ENCODE assay signal across 8 cellular contexts in the genomic region with DNA sequence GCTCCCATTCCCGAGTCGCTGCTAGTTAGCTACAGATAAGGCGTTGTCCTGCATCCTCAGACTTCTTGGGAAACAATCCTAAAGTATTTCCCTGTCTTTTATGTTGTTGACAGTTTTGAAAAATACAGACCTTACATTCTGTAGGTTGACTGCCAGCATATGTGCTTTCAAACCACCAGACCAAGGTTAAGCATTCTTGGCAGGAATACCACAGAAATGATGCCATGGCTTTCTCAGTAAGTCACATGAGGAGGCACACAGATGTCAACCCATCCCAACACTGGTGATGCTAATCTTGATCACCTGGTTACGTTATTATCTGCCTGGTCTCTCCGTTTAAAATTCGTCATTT. TPM values are rescaled to one million over a fixed set of nuclear protein-coding genes. Genes with fewer than 3 reads are reported as not detected.
DNase-seq lines count a peak whose midpoint lies in the region; ATAC-seq and TF ChIP-seq lines count a peak whose summit lies in the region.

No MANE protein-coding gene starts in this region.

- TF ChIP-seq POLR2A in right lobe of liver (IDR thresholded peaks at IDR 0.05): no peak

- DNase-seq in heart right ventricle: no peak
- no peak for DNase-seq in left cardiac atrium
- DNase-seq in amniotic epithelial cell (ENCODE audit: low read depth): peak; percentile 61
- no peak for DNase-seq in right lobe of liver
- DNase-seq in NCI-H1105 treated with DMSO at 0.1 percent for 48 hours (lab: John Stamatoyannopoulos, UW): no peak

- no peaks in the 10 kb centered on the region for H3K9me3 ChIP-seq in heart right ventricle
- no peaks in the 10 kb centered on the region for H3K9me3 ChIP-seq in right lobe of liver

- H3K27ac ChIP-seq in heart right ventricle (peak overlapping the region in 7 of 10 donors; percentile 81 to 94 (median 84)), right lobe of liver (no peak overlapping the region), urinary bladder (ENCODE audit: low read depth) (no peak overlapping the region)

- 22 to 27% methylated on average over 6 of the region's 6 CpGs for WGBS in heart right ventricle, 2 donors
- WGBS in right lobe of liver (ENCODE audit: insufficient coverage, low coverage, low lambda C conversion rate, missing lambda C conversion rate): 35% methylated on average over 6 of the region's 6 CpGs
- WGBS in urinary bladder: 23% methylated on average over 6 of the region's 6 CpGs

- no peak for TF ChIP-seq CTCF in heart right ventricle (IDR thresholded peaks at IDR 0.05)
- no peak for TF ChIP-seq CTCF in right lobe of liver (IDR thresholded peaks at IDR 0.05)

- ATAC-seq in heart right ventricle: no peak
- ATAC-seq in left cardiac atrium: no peak
- ATAC-seq in right lobe of liver: no peak
- no peak for ATAC-seq in HG02973 (IDR thresholded peaks at IDR 0.05; ENCODE audit: unreplicated experiment)
- no peak for ATAC-seq in HG03354 (IDR thresholded peaks at IDR 0.05; ENCODE audit: poor library complexity, severe bottlenecking, unreplicated experiment)

- H3K4me1 ChIP-seq in heart right ventricle: peaks cover 4 to 28% (median 24%) of the 10 kb centered on the region in 9 donors
- H3K4me1 ChIP-seq in right lobe of liver: peaks cover 0 to 30% (median 8%) of the 10 kb centered on the region in 4 donors
- no peaks in the 10 kb centered on the region for H3K4me1 ChIP-seq in urinary bladder (ENCODE audit: insufficient read depth)

- H3K36me3 ChIP-seq in heart right ventricle: peaks cover 0 to 46% (median 4%) of the 10 kb centered on the region in 9 donors
- H3K36me3 ChIP-seq in right lobe of liver: peaks cover 0 to 15% (median 0%) of the 10 kb centered on the region in 4 donors
- H3K36me3 ChIP-seq in urinary bladder (ENCODE audit: insufficient read depth): peaks cover 5% of the 10 kb centered on the region

- H3K4me3 ChIP-seq in heart right ventricle: peak overlapping the region; percentile 49 to 99 (median 86)
- peak overlapping the region; percentile 83 to 93 (median 86) for H3K4me3 ChIP-seq in right lobe of liver
- H3K4me3 ChIP-seq in urinary bladder (ENCODE audit: low read depth, low read length): peak overlapping the region; percentile 69

- intact Hi-C loops in heart right ventricle (cut with DNase I) (loop anchor here in 1 of 10 donors (2.0 kb wide), 1 partner anchor 47 kb away; a partner anchor contains a TSS), left cardiac atrium (cut with DNase I) (no loop called here), right lobe of liver (cut with DNase I) (no loop called here)

- no peaks in the 10 kb centered on the region for H3K27me3 ChIP-seq in heart right ventricle
- H3K27me3 ChIP-seq in right lobe of liver: no peaks in the 10 kb centered on the region

RNA-seq across cellular contexts. Expression of a gene that starts 0.9 kb away (rescaled TPM):
- total RNA-seq in heart right ventricle (10 to 100 TPM; 15.0 to 24.5 (median 19.9) TPM), left cardiac atrium (10 to 100 TPM; 15.5 to 19.1 TPM), right lobe of liver (10 to 100 TPM; 10.5 to 15.9 (median 13.2) TPM), urinary bladder (13.5 TPM)
- polyA plus RNA-seq in heart right ventricle (10 to 100 TPM; 10.5 to 12.4 TPM), urinary bladder (19.2 TPM)

RNA-seq across cellular contexts. Expression of a gene that starts 47.0 kb away (rescaled TPM):
- total RNA-seq in heart right ventricle (100 to 1,000 TPM; 250 to 449 (median 379) TPM), left cardiac atrium (100 to 1,000 TPM; 277 to 336 TPM), right lobe of liver (100 to 1,000 TPM in 2 of 6 experiments, 10 to 100 TPM in 4; 74.6 to 141 (median 98.6) TPM), urinary bladder (308 TPM)
- polyA plus RNA-seq in heart right ventricle (100 to 1,000 TPM; 119 to 177 TPM), urinary bladder (148 TPM)

RNA-seq across cellular contexts. Expression of a gene that starts 49.6 kb away (rescaled TPM):
- total RNA-seq in heart right ventricle: 10 to 100 TPM; 10.9 to 17.1 (median 14.8) TPM
- polyA plus RNA-seq in heart right ventricle: 10 to 100 TPM; 13.2 to 19.7 TPM
- 10 to 100 TPM; 12.6 to 19.1 TPM for total RNA-seq in left cardiac atrium
- total RNA-seq in right lobe of liver: 10 to 100 TPM in 3 of 6 experiments, 1 to 10 TPM in 3; 5.5 to 17.1 (median 10.8) TPM
- total RNA-seq in urinary bladder: 27.5 TPM
- 25.4 TPM for polyA plus RNA-seq in urinary bladder

Comparison
In these comparisons a context has a peak if more than half of its experiments do, and no peak if none do; other contexts are left out.
1. H3K27ac ChIP-seq: peak in heart right ventricle (7 of 10); none in right lobe of liver (0 of 3) and urinary bladder (single experiment).
2. Peak in every context shown above with its lines, with median percentiles within 50 percentile points of each other: H3K4me3 ChIP-seq.